ENCODE assay signal across 11 cellular contexts in the genomic region with DNA sequence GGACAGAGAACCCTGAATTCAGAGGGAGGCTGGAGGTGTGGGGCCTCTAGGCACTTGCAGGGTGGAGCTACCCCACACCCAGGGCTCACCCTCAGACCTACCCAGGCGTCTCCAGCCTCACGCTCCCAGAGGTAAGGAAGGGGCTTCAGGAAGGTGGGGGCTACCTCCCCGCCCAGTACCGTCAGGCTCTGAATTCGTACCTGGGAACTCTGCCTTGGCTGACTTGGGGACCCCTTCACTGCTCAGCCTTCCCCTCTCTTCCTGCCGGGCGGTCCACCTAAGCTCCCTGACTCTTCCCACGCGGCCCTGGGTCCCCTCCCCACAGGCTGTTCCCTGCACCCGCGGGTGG. TPM values are rescaled to one million over a fixed set of nuclear protein-coding genes. Genes with fewer than 3 reads are reported as not detected.
A peak's percentile ranks its signal among the peaks of the same experiment; 100 is the strongest.
DNase-seq lines count a peak whose midpoint lies in the region; ATAC-seq lines count a peak whose summit lies in the region.
"Had no signal": no experiment of that assay in that cellular context is flagged by ENCODE, and none has a peak within 500 bp of the region (broad histone marks: within the 10 kb centered on the region; RNA-seq: fewer than 3 reads in every experiment).

No MANE protein-coding gene starts in this region.

- no peak overlapping the region for H2BK5ac ChIP-seq in mesendoderm (ENCODE audit: low read length)

- peak in 1 of 2 donors; percentile 10 for ATAC-seq in activated T-cell treated with anti-CD3 and anti-CD28 coated beads, Interleukin-2, amount 50 U/mL, for 72 hours (replicated peaks in 1 of 2)
- no peak for ATAC-seq in central memory CD8-positive, alpha-beta T cell (replicated peaks; ENCODE audit: extremely low read depth, poor library complexity, severe bottlenecking)
- no peak for ATAC-seq in HG03095 (IDR thresholded peaks at IDR 0.05; ENCODE audit: unreplicated experiment)
- no peak for ATAC-seq in HG02884 (IDR thresholded peaks at IDR 0.05; ENCODE audit: unreplicated experiment)

- no peak for DNase-seq in activated T-cell treated with anti-CD3 and anti-CD28 coated beads, Interleukin-2, amount 50 U/mL, for 72 hours
- DNase-seq in activated T-cell treated with anti-CD3 and anti-CD28 coated beads, Interleukin-2, amount 50 U/mL, for 48 hours, result no peak
- no peak for DNase-seq in central memory CD8-positive, alpha-beta T cell (ENCODE audit: low spot score in 2 of 2)
- no peak for DNase-seq in mesendoderm
- no peak for DNase-seq in UCSD-AML1 (lab: John Stamatoyannopoulos, UW; ENCODE audit: unreplicated experiment)
- DNase-seq: C1 segment of cervical spinal cord, NCI-H2029 had no signal

- H2AK5ac ChIP-seq in mesendoderm (ENCODE audit: low read length), result no peak overlapping the region

- no peak overlapping the region for H3K27ac Mint-ChIP-seq in activated T-cell treated with anti-CD3 and anti-CD28 coated beads, Interleukin-2, amount 50 U/mL, for 72 hours
- H3K27ac Mint-ChIP-seq in central memory CD8-positive, alpha-beta T cell (ENCODE audit: low read depth), result no peak overlapping the region

- H2BK120ac ChIP-seq in mesendoderm (ENCODE audit: low read depth, low read length), result no peak overlapping the region

- peak overlapping the region; percentile 48 for H3K23ac ChIP-seq in mesendoderm (ENCODE audit: low read length)

- H3K4me1 ChIP-seq in mesendoderm (ENCODE audit: control insufficient read depth, low read depth, low read length), result no peaks in the 10 kb centered on the region
- peaks cover 3% of the 10 kb centered on the region for H3K4me1 ChIP-seq in thymus (ENCODE audit: control insufficient read depth, insufficient read depth, low read length)
- H3K4me1 ChIP-seq: adrenal gland had no signal

- H3K4me2 ChIP-seq in mesendoderm (ENCODE audit: low read length), result peak overlapping the region; percentile 38

- no peaks in the 10 kb centered on the region for H3K79me1 ChIP-seq in mesendoderm (ENCODE audit: low read length)

- no peak overlapping the region for H3K4ac ChIP-seq in mesendoderm (ENCODE audit: low read depth, low read length)

- no peaks in the 10 kb centered on the region for H3K27me3 ChIP-seq in mesendoderm (ENCODE audit: insufficient read depth, low read length, poor library complexity)
- H3K27me3 ChIP-seq in thymus (ENCODE audit: control insufficient read depth, insufficient read depth), result peaks cover 18% of the 10 kb centered on the region

- no peak overlapping the region for H2BK15ac ChIP-seq in mesendoderm (replicated peaks; ENCODE audit: low read depth)

- H3K18ac ChIP-seq in mesendoderm (ENCODE audit: low read length), result no peak overlapping the region

- peaks cover 40% of the 10 kb centered on the region for H3K27me3 Mint-ChIP-seq in activated T-cell treated with anti-CD3 and anti-CD28 coated beads, Interleukin-2, amount 50 U/mL, for 72 hours (ENCODE audit: low read depth)
- H3K27me3 Mint-ChIP-seq in central memory CD8-positive, alpha-beta T cell, result peaks cover 82% of the 10 kb centered on the region

- H3K9me3 Mint-ChIP-seq in activated T-cell treated with anti-CD3 and anti-CD28 coated beads, Interleukin-2, amount 50 U/mL, for 72 hours, result no peaks in the 10 kb centered on the region
- no peaks in the 10 kb centered on the region for H3K9me3 Mint-ChIP-seq in central memory CD8-positive, alpha-beta T cell

- H3K4me1 Mint-ChIP-seq in activated T-cell treated with anti-CD3 and anti-CD28 coated beads, Interleukin-2, amount 50 U/mL, for 72 hours (ENCODE audit: low read depth), result peaks cover 12% of the 10 kb centered on the region
- H3K4me1 Mint-ChIP-seq in central memory CD8-positive, alpha-beta T cell, result peaks cover 13% of the 10 kb centered on the region

- H3K9me3 ChIP-seq in thymus (ENCODE audit: control insufficient read depth), result no peaks in the 10 kb centered on the region
- H3K9me3 ChIP-seq: adrenal gland had no signal

- no peaks in the 10 kb centered on the region for H3K36me3 ChIP-seq in mesendoderm (ENCODE audit: control insufficient read depth, insufficient read depth, low read length)
- H3K36me3 ChIP-seq in thymus (ENCODE audit: control insufficient read depth, insufficient read depth), result no peaks in the 10 kb centered on the region
- H3K36me3 ChIP-seq: adrenal gland had no signal

- H4K5ac ChIP-seq in mesendoderm (ENCODE audit: low read length), result no peak overlapping the region

- peaks cover 2% of the 10 kb centered on the region in 2 donors for H3K36me3 Mint-ChIP-seq in activated T-cell treated with anti-CD3 and anti-CD28 coated beads, Interleukin-2, amount 50 U/mL, for 72 hours (ENCODE audit: insufficient read depth in 2 of 2)
- peaks cover 2% of the 10 kb centered on the region for H3K36me3 Mint-ChIP-seq in central memory CD8-positive, alpha-beta T cell (ENCODE audit: insufficient read depth)

- H4K8ac ChIP-seq in mesendoderm (ENCODE audit: low read depth, low read length), result no peak overlapping the region

- H3K79me2 ChIP-seq in mesendoderm (ENCODE audit: control insufficient read depth, insufficient read depth, low read length), result no peaks in the 10 kb centered on the region

- H3K4me3 ChIP-seq in mesendoderm (ENCODE audit: low read length) (no peak overlapping the region), thymus (ENCODE audit: low read length) (peak overlapping the region; percentile 28)

- WGBS in mesendoderm (ENCODE audit: extremely low coverage, insufficient coverage, low lambda C conversion rate), result no CpG with 5 or more reads among the region's 11 CpGs
- WGBS in thymus, result 56% methylated on average over 11 of the region's 11 CpGs

- H3K56ac ChIP-seq in mesendoderm (ENCODE audit: low read length), result peak overlapping the region; percentile 63

- H3K4me3 Mint-ChIP-seq in activated T-cell treated with anti-CD3 and anti-CD28 coated beads, Interleukin-2, amount 50 U/mL, for 72 hours, result peak overlapping the region; percentile 78 to 86
- H3K4me3 Mint-ChIP-seq in central memory CD8-positive, alpha-beta T cell, result peak overlapping the region; percentile 81

- no peak overlapping the region for H3K27ac ChIP-seq in mesendoderm (ENCODE audit: low read depth, low read length)
- H3K27ac ChIP-seq in thymus (ENCODE audit: low read depth), result no peak overlapping the region
- H3K27ac ChIP-seq: adrenal gland had no signal

- peak overlapping the region; percentile 59 for H3K9ac ChIP-seq in mesendoderm (ENCODE audit: low read length)

RNA-seq across cellular contexts. Expression of a gene that starts 28.5 kb away (rescaled TPM):
- total RNA-seq in activated T-cell treated with anti-CD3 and anti-CD28 coated beads, Interleukin-2, amount 50 U/mL, for 72 hours, result 10 to 100 TPM; 23.1 to 37.4 TPM
- polyA plus RNA-seq in mesendoderm (2013, experiment 1 of 2), result 16.8 TPM
- polyA plus RNA-seq in mesendoderm (2013, experiment 2 of 2), result 17.0 TPM
- 24.7 TPM for polyA plus RNA-seq in thymus
